Comparison of ENCODE assay signal across 1 cellular context in the genomic region with DNA sequence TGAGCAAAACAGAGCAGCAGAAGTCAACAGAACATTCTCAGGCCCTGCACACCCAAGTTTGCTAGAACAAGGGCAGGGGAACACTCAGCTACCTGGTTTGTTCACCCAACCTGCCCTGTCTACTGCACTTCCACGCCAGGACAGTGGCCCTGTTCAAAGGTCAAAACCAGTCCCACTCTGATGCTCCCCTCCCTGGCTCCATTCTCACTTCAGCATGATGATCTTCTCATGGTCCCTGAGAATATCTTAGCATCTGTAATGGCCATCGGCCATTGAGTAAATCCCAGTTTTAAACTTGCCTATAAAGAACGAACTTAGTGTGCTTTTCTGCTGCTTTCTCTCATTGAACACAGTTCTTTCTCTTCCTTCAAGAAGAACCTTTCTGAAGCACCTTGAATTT.
TF ChIP-seq lines count a peak whose summit lies in the region.

No MANE protein-coding gene starts in this region.

TF ChIP-seq in IMR-90, 13 proteins besides CTCF, POLR2A, EP300 and RAD21 (continued from another document):
- TF ChIP-seq, protein P1, sequence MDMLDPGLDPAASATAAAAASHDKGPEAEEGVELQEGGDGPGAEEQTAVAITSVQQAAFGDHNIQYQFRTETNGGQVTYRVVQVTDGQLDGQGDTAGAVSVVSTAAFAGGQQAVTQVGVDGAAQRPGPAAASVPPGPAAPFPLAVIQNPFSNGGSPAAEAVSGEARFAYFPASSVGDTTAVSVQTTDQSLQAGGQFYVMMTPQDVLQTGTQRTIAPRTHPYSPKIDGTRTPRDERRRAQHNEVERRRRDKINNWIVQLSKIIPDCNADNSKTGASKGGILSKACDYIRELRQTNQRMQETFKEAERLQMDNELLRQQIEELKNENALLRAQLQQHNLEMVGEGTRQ (IDR thresholded peaks at IDR 0.05; ENCODE audit: low read depth, low read length) = no peak
- no peak for TF ChIP-seq BHLHE40 (IDR thresholded peaks at IDR 0.05; ENCODE audit: low read depth, low read length)
- no peak for TF ChIP-seq CHD1 (IDR thresholded peaks at IDR 0.05; ENCODE audit: low read depth, low read length)
- no peak for TF ChIP-seq ELK1 (IDR thresholded peaks at IDR 0.05; ENCODE audit: borderline replicate concordance, low read depth, low read length)
